Comparison of ENCODE assay signal across 2 cellular contexts in the genomic region with DNA sequence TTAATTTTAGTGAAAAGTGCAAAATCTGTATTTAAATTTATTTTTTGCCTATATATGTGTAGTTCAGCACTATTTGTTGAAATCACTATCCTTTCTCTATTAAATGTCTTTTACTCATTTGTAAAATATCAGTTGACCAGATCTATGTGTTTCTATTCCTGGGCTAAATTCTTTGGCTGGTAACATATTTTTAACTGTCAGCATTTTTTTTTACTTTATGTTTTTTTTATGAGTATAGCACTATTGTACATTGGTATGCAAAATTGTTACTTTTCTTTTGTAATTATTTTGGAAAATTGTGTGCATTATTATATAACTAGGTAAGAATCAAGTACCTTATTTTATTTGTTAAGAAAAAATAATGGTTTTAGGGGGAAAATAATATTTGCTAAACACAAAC.
TF ChIP-seq lines count a peak whose summit lies in the region.

No MANE protein-coding gene starts in this region.

TF ChIP-seq in IMR-90, 13 proteins besides CTCF, POLR2A, EP300 and RAD21 (continued from another document):
- TF ChIP-seq MAFK (IDR thresholded peaks at IDR 0.05; ENCODE audit: low read depth, low read length) (peak; percentile 76), BHLHE40 (IDR thresholded peaks at IDR 0.05; ENCODE audit: low read depth, low read length) (no peak), CEBPB (IDR thresholded peaks at IDR 0.05; ENCODE audit: low read depth, low read length) (no peak), MXI1 (IDR thresholded peaks at IDR 0.05; ENCODE audit: borderline replicate concordance, low read depth, low read length) (no peak)
- TF ChIP-seq, protein P1, sequence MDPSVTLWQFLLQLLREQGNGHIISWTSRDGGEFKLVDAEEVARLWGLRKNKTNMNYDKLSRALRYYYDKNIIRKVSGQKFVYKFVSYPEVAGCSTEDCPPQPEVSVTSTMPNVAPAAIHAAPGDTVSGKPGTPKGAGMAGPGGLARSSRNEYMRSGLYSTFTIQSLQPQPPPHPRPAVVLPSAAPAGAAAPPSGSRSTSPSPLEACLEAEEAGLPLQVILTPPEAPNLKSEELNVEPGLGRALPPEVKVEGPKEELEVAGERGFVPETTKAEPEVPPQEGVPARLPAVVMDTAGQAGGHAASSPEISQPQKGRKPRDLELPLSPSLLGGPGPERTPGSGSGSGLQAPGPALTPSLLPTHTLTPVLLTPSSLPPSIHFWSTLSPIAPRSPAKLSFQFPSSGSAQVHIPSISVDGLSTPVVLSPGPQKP (IDR thresholded peaks at IDR 0.05; ENCODE audit: borderline replicate concordance, low read depth, low read length): no peak

TF ChIP-seq in K562, 482 proteins besides CTCF, POLR2A, EP300 and RAD21 (continued from another document):
- TF ChIP-seq MAFK (IDR thresholded peaks at IDR 0.05; ENCODE audit: low read length) (peak; percentile 74; the same call in 1 of the 2 replicates), MAFG (tag; conservative IDR thresholded peaks at IDR 0.05) (peak; percentile 74), ZNF316 (IDR thresholded peaks at IDR 0.05) (peak; percentile 97), NFE2L1 (tag; IDR thresholded peaks at IDR 0.05; ENCODE audit: borderline replicate concordance, low read depth) (no peak)
